ENCODE assay signal across 9 cellular contexts in the genomic region with DNA sequence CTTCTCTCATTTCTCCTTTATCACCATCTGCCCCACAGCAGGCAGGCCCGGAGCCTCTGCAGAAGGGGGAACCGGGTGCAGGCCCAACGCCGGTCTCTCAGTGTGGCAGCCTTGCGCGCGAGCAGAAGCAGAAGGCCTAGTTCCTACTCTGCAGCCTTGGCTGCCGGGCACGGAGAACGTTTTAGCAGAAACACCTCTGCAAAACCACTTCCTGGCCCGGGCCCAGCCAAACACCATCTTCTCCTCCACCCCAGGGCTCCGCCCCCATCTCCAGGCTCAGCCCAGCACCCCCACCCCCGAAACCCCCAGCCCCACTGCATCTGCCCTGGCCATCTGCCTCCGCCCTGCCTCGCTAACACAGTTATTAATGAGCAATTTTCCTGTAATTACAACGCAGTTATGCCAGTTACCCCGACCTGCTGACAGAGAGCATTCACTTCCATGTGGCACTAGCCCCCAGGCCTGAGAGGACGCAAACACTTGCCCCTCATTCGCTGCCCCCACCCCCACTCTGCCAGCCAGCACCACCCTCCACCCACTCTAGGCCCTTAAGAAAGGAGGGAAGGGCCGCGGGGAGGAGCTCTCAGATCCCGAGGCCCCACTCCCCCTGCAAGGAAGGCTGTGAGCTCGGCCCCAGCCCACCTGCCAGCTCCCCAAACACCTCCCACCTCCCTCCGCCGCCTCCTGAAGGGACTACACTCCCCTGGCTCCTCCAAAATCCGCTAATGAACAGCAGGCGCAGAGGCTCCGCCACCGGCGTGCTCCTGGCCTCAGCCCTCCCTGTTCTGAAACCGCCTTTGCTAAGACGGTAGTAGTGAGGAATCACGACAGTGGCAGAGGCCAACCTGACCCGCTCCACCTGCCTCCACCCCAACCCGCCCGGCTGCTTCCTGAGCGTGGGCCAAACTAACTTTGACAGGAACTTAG. TPM values are rescaled to one million over a fixed set of nuclear protein-coding genes. Genes with fewer than 3 reads are reported as not detected.
DNase-seq lines count a peak whose midpoint lies in the region; ATAC-seq, FAIRE-seq and TF ChIP-seq lines count a peak whose summit lies in the region.
"Had no signal": no experiment of that assay in that cellular context is flagged by ENCODE, and none has a peak within 500 bp of the region (broad histone marks: within the 10 kb centered on the region; RNA-seq: fewer than 3 reads in every experiment).

No MANE protein-coding gene starts in this region.

- peaks cover 21% of the 10 kb centered on the region for H3K9me3 Mint-ChIP-seq in nephron progenitor cell

- WGBS in HUES64: 81% methylated on average over 37 of the region's 37 CpGs

- no peaks in the 10 kb centered on the region for H3K36me3 ChIP-seq in HUES64 (ENCODE audit: insufficient read depth, low read length)
- no peaks in the 10 kb centered on the region for H3K36me3 ChIP-seq in duodenal mucosa (ENCODE audit: control insufficient read depth in 1 of 2, insufficient read depth in 2 of 2, low read length in 2 of 2)
- H3K36me3 ChIP-seq in thoracic aorta: no peaks in the 10 kb centered on the region

- H3K4me1 ChIP-seq in HUES64 (ENCODE audit: insufficient read depth, low read length) (no peaks in the 10 kb centered on the region), duodenal mucosa (ENCODE audit: control insufficient read depth in 1 of 2, insufficient read depth in 2 of 2, low read length in 2 of 2) (peaks cover 0 to 3% of the 10 kb centered on the region in 2 donors), thoracic aorta (ENCODE audit: control insufficient read depth in 1 of 2, low read depth in 2 of 2) (no peaks in the 10 kb centered on the region)

- peaks cover 8% of the 10 kb centered on the region for H3K36me3 Mint-ChIP-seq in nephron progenitor cell (ENCODE audit: low read depth)

- peak overlapping the region; percentile 98 for H3K27ac Mint-ChIP-seq in nephron progenitor cell

- ATAC-seq in GM18858 (IDR thresholded peaks at IDR 0.05; ENCODE audit: unreplicated experiment): peak; percentile 37
- ATAC-seq in thoracic aorta (ENCODE audit: insufficient number of reproducible peaks, low FRiP score, low read depth): no peak
- ATAC-seq in GM18873 (IDR thresholded peaks at IDR 0.05; ENCODE audit: low FRiP score, unreplicated experiment): no peak

- TF ChIP-seq CTCF in nephron progenitor cell (IDR thresholded peaks at IDR 0.05) (no peak), thoracic aorta (IDR thresholded peaks at IDR 0.05) (no peak)

- peak overlapping the region; percentile 86 for H3K4me3 Mint-ChIP-seq in nephron progenitor cell

- H3K9ac ChIP-seq in HUES64 (ENCODE audit: low read depth, low read length) (no peak overlapping the region), duodenal mucosa (ENCODE audit: low read depth in 1 of 2, low read length in 2 of 2) (peak overlapping the region; percentile 14 to 47)

- H3K27me3 ChIP-seq in HUES64 (ENCODE audit: insufficient read depth, low read length) (peaks cover 26% of the 10 kb centered on the region; the same call in 1 of the 2 replicates), duodenal mucosa (ENCODE audit: control insufficient read depth in 1 of 2, insufficient read depth in 2 of 2, low read length in 2 of 2) (peaks cover 5 to 13% of the 10 kb centered on the region in 2 donors), thoracic aorta (replicated peaks; ENCODE audit: insufficient read depth) (no peaks in the 10 kb centered on the region)

- peaks cover 23% of the 10 kb centered on the region for H3K27me3 Mint-ChIP-seq in nephron progenitor cell (ENCODE audit: low read depth, poor library complexity)

- H3K27ac ChIP-seq in HUES64 (ENCODE audit: low read depth, low read length) (no peak overlapping the region), duodenal mucosa (ENCODE audit: low read depth, low read length) (peak overlapping the region; percentile 30), thoracic aorta (no peak overlapping the region)

- peaks cover 53% of the 10 kb centered on the region for H3K4me1 Mint-ChIP-seq in nephron progenitor cell

- H3K4me3 ChIP-seq in HUES64 (ENCODE audit: low read length): peak overlapping the region; percentile 55
- peak overlapping the region; percentile 49 to 62 for H3K4me3 ChIP-seq in duodenal mucosa (ENCODE audit: low read depth in 1 of 2, low read length in 2 of 2)
- peak overlapping the region; percentile 35 for H3K4me3 ChIP-seq in thoracic aorta

- peak; percentile 80 for DNase-seq in activated CD4-positive, CD25-positive, alpha-beta regulatory T cell treated with anti-CD3 and anti-CD28 coated beads, Interleukin-2, amount 50 U/mL, for 72 hours
- DNase-seq in nephron progenitor cell: no peak
- no peak for DNase-seq in thoracic aorta (ENCODE audit: low spot score)
- DNase-seq in frontal cortex (ENCODE audit: low spot score in 2 of 2): no peak

- no peak for FAIRE-seq in frontal cortex (lab: Jason Lieb, UNC)
- FAIRE-seq: colon had no signal

- H3K9me3 ChIP-seq in HUES64 (ENCODE audit: insufficient read depth, low read depth, low read length) (peaks cover 34% of the 10 kb centered on the region), duodenal mucosa (ENCODE audit: control insufficient read depth in 1 of 2, low read length in 2 of 2) (no peaks in the 10 kb centered on the region), thoracic aorta (no peaks in the 10 kb centered on the region)

RNA-seq across cellular contexts. Expression of a gene that starts 44.7 kb away (rescaled TPM):
- polyA plus RNA-seq in HUES64 (2013, experiment 1 of 2): 59.9 TPM
- 46.1 TPM for polyA plus RNA-seq in HUES64 (2013, experiment 2 of 2)
- total RNA-seq in thoracic aorta: 10 to 100 TPM; 20.2 to 22.5 TPM
- total RNA-seq in frontal cortex: 4.1 TPM
